Comparison of ENCODE assay signal across 16 cellular contexts in the genomic region with DNA sequence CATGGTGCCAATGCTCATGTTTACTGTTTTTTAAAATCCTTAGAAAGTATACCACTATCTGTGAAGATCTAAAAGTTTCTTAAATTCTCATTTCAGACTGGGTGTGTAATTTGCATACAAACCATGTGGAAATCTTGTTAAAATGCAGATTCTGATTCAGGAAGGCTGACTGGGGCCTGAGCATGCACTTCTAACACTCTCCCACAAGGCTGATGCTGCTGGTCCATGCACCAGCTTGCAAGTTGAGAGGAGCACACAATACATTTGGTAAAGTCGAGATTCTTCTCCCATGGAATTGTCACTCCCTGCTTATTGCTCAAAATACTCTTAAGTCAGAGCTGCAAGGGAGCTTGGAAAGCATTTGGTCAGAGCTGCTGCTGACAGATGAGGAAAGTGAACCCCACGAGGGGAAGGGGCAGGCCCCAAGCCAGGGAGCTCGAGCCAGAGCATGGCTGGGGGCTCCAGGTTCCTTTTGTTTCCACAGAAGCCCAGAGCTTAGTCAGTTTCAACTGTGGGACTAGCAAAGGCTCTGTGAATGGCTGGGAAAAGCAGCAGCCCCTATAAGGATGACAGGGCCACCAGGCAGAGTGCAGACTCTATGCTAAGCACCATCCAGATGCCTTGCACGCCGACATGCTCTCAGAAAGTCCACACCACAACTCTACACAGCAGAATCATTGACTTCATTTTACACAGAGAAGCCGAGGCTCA.
DNase-seq lines count a peak whose midpoint lies in the region; ATAC-seq and TF ChIP-seq lines count a peak whose summit lies in the region.
"Had no signal": no experiment of that assay in that cellular context is flagged by ENCODE, and none has a peak within 500 bp of the region (broad histone marks: within the 10 kb centered on the region; RNA-seq: fewer than 3 reads in every experiment).

No MANE protein-coding gene starts in this region.

- H3K4me2 ChIP-seq in mesendoderm (ENCODE audit: low read length) (no peak overlapping the region), neuronal stem cell (ENCODE audit: insufficient read depth, low read length, poor library complexity, severe bottlenecking) (no peak overlapping the region)

- H3K4me3 ChIP-seq in SK-N-MC (no peak overlapping the region), mesendoderm (ENCODE audit: low read length) (no peak overlapping the region), neuronal stem cell (ENCODE audit: low read length in 2 of 2) (no peak overlapping the region), gastrocnemius medialis (no peak overlapping the region)
- H3K4me3 ChIP-seq: GM23248 had no signal

- WGBS in mesendoderm (ENCODE audit: extremely low coverage, insufficient coverage, low lambda C conversion rate), result no CpG with 5 or more reads among the region's 6 CpGs
- WGBS in neuronal stem cell (ENCODE audit: extremely low coverage in 2 of 2, insufficient read length in 2 of 2, insufficient replicate concordance in 1 of 2), 2 donors, result no CpG with 5 or more reads among the region's 6 CpGs

- DNase-seq in SK-N-MC (ENCODE audit: low read depth, low spot score) (no peak), mesendoderm (peak; percentile 77), neuronal stem cell (ENCODE audit: low spot score) (no peak), NCI-H1436 (lab: John Stamatoyannopoulos, UW) (no peak), gastrocnemius medialis (no peak)
- no peak for DNase-seq in activated CD4-positive, alpha-beta T cell treated with anti-CD3 and anti-CD28 coated beads, Interleukin-2, amount 50 U/mL, for 1 hour
- DNase-seq: ACHN; BE2C; C1 segment of cervical spinal cord; CD4-positive, CD25-positive, alpha-beta regulatory T cell; CD8-positive, alpha-beta memory T cell; COR-L47; DMS 273 treated with DMSO at 0.1 percent for 48 hours; GM23248; H9 had no signal

- H3K27ac ChIP-seq in SK-N-MC (0 out of 2 replicates have a peak overlapping the region, but pooled peaks have one; percentile 22), mesendoderm (ENCODE audit: low read depth, low read length) (no peak overlapping the region), neuronal stem cell (replicated peaks; ENCODE audit: low read length) (peak overlapping the region; percentile 7), gastrocnemius medialis (no peak overlapping the region)
- H3K27ac ChIP-seq: GM23248 had no signal

- H2AFZ ChIP-seq in neuronal stem cell (ENCODE audit: low read length), result no peak overlapping the region
- H2AFZ ChIP-seq: GM23248 had no signal

- peak overlapping the region; percentile 10 for H3K18ac ChIP-seq in mesendoderm (ENCODE audit: low read length)
- H3K18ac ChIP-seq in neuronal stem cell (ENCODE audit: low read length), result no peak overlapping the region

- no peak overlapping the region for H4K5ac ChIP-seq in mesendoderm (ENCODE audit: low read length)

- no peak overlapping the region for H4K91ac ChIP-seq in neuronal stem cell (ENCODE audit: low read depth, low read length, poor library complexity)

- H2AK5ac ChIP-seq in mesendoderm (ENCODE audit: low read length) (no peak overlapping the region), neuronal stem cell (ENCODE audit: low read depth, low read length) (no peak overlapping the region)

- H4K8ac ChIP-seq in mesendoderm (ENCODE audit: low read depth, low read length), result no peak overlapping the region
- no peak overlapping the region for H4K8ac ChIP-seq in neuronal stem cell (ENCODE audit: low read depth, low read length)

- no peak overlapping the region for H3K14ac ChIP-seq in neuronal stem cell (ENCODE audit: low read length)

- peak overlapping the region; percentile 73 for H3K4ac ChIP-seq in mesendoderm (ENCODE audit: low read depth, low read length)
- H3K4ac ChIP-seq in neuronal stem cell (ENCODE audit: low read length), result no peak overlapping the region

- H3K27me3 ChIP-seq in mesendoderm (ENCODE audit: insufficient read depth, low read length, poor library complexity), result no peaks in the 10 kb centered on the region
- peaks cover 0 to 40% (median 0%) of the 10 kb centered on the region in 3 experiments for H3K27me3 ChIP-seq in neuronal stem cell (ENCODE audit: control insufficient read depth in 3 of 3, insufficient read depth in 3 of 3, low read depth in 1 of 3, low read length in 3 of 3)
- H3K27me3 ChIP-seq in gastrocnemius medialis, result peaks cover 0 to 8% (median 7%) of the 10 kb centered on the region in 3 donors
- H3K27me3 ChIP-seq: BE2C had no signal

- H2BK15ac ChIP-seq in mesendoderm (replicated peaks; ENCODE audit: low read depth), result no peak overlapping the region
- no peak overlapping the region for H2BK15ac ChIP-seq in neuronal stem cell (ENCODE audit: low read length)

- H3K36me3 ChIP-seq in SK-N-MC (ENCODE audit: insufficient read depth, low read length), result no peaks in the 10 kb centered on the region
- H3K36me3 ChIP-seq in mesendoderm (ENCODE audit: control insufficient read depth, insufficient read depth, low read length), result no peaks in the 10 kb centered on the region
- no peaks in the 10 kb centered on the region for H3K36me3 ChIP-seq in neuronal stem cell (replicated peaks in 1 of 2; ENCODE audit: control insufficient read depth in 2 of 2, insufficient read depth in 2 of 2, low read length in 2 of 2)
- H3K36me3 ChIP-seq in gastrocnemius medialis, result no peaks in the 10 kb centered on the region
- H3K36me3 ChIP-seq: BE2C had no signal

- TF ChIP-seq CTCF in gastrocnemius medialis (IDR thresholded peaks at IDR 0.05 in 4 of 5, conservative IDR thresholded peaks at IDR 0.05 in 1 of 5), result no peak

- H2BK5ac ChIP-seq in mesendoderm (ENCODE audit: low read length), result peak overlapping the region; percentile 14
- H2BK5ac ChIP-seq in neuronal stem cell (ENCODE audit: low read length), result no peak overlapping the region

- H3K23ac ChIP-seq in mesendoderm (ENCODE audit: low read length) (no peak overlapping the region), neuronal stem cell (ENCODE audit: low read depth, low read length, poor library complexity) (no peak overlapping the region)

- in situ Hi-C loops in gastrocnemius medialis (cut with MboI; ENCODE audit: low sequenced_read_pairs in 4 of 4), result no loop called here

- H2BK120ac ChIP-seq in mesendoderm (ENCODE audit: low read depth, low read length), result no peak overlapping the region
- no peak overlapping the region for H2BK120ac ChIP-seq in neuronal stem cell (ENCODE audit: low read depth, low read length)

- ATAC-seq in GM21515 (IDR thresholded peaks at IDR 0.05; ENCODE audit: unreplicated experiment) (no peak), gastrocnemius medialis (no peak)

- H3K4me1 ChIP-seq in mesendoderm (ENCODE audit: control insufficient read depth, low read depth, low read length) (no peaks in the 10 kb centered on the region), neuronal stem cell (ENCODE audit: control insufficient read depth in 2 of 2, insufficient read depth in 1 of 2, low read depth in 1 of 2, low read length in 2 of 2) (peaks cover 0 to 7% of the 10 kb centered on the region in 2 donors), gastrocnemius medialis (no peaks in the 10 kb centered on the region)

- H2BK12ac ChIP-seq in neuronal stem cell (ENCODE audit: low read length), result no peak overlapping the region

- H3K9ac ChIP-seq in SK-N-MC (ENCODE audit: insufficient read length) (no peak overlapping the region), mesendoderm (ENCODE audit: low read length) (no peak overlapping the region), neuronal stem cell (ENCODE audit: low read depth, low read length, poor library complexity) (no peak overlapping the region)
- H3K9ac ChIP-seq: GM23248 had no signal

- H3K79me1 ChIP-seq in mesendoderm (ENCODE audit: low read length) (no peaks in the 10 kb centered on the region), neuronal stem cell (ENCODE audit: low read depth, low read length) (no peaks in the 10 kb centered on the region)

- H3K79me2 ChIP-seq in mesendoderm (ENCODE audit: control insufficient read depth, insufficient read depth, low read length), result no peaks in the 10 kb centered on the region

- intact Hi-C loops in gastrocnemius medialis (cut with DNase I; ENCODE audit: low total_unique reads), result no loop called here

- no peak for TF ChIP-seq POLR2A in gastrocnemius medialis (IDR thresholded peaks at IDR 0.05)

- no peaks in the 10 kb centered on the region for H3K9me3 ChIP-seq in SK-N-MC (ENCODE audit: low read depth, low read length)
- no peaks in the 10 kb centered on the region for H3K9me3 ChIP-seq in neuronal stem cell (replicated peaks in 1 of 2; ENCODE audit: control insufficient read depth in 2 of 2, insufficient read depth in 1 of 2, low read depth in 1 of 2, low read length in 2 of 2)
- H3K9me3 ChIP-seq in gastrocnemius medialis, result no peaks in the 10 kb centered on the region
- H3K9me3 ChIP-seq: BE2C had no signal

- peak overlapping the region; percentile 56 for H3K56ac ChIP-seq in mesendoderm (ENCODE audit: low read length)

Comparison
In these comparisons a context has a peak if more than half of its experiments do, and no peak if none do; other contexts are left out.
1. H3K27ac ChIP-seq: peak in SK-N-MC (single experiment) and neuronal stem cell (single experiment); none in mesendoderm (single experiment) and gastrocnemius medialis (0 of 4).